In the genomic region with DNA sequence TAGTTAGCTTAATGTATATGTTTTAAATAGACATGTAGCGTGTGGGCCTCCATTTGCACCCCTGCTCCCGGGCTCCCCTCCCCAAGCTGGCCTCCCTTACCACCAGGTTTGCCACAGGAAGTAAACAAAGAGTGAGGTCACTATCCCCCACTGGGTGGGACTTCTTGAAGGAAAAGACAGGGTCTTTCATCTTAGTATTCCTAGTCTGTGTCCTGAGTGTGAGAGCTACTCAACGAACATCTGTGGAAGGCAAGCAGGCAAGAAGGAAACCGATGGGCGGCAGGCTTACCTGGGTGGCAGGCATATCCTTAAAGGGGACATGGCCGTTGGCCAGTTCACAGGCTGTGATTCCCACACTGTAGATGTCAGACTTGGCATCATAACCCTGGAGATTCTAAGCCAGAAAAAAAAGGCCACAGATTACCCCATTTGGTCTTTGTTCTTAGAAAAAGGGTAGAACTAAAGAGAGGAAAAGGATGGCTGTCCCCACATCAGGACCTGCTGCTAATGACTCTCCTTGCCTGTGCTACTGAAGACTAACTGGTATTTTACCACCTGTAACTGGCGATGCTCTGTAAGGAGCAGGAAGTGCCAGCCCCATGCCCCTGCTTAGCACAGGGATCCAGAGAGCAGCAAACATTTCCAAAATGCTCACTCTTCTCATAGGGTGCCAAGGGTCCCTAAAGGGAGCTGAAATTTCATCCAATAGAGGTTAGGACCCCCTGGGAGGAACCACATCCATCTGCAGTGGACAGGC, we compare ENCODE assay signal across 21 cellular contexts. TPM values are rescaled to one million over a fixed set of nuclear protein-coding genes. Genes with fewer than 3 reads are reported as not detected.
DNase-seq lines count a peak whose midpoint lies in the region; ATAC-seq and TF ChIP-seq lines count a peak whose summit lies in the region.
"Had no signal": no experiment of that assay in that cellular context is flagged by ENCODE, and none has a peak within 500 bp of the region (broad histone marks: within the 10 kb centered on the region; RNA-seq: fewer than 3 reads in every experiment).

No MANE protein-coding gene starts in this region.

- no peaks in the 10 kb centered on the region for H3K9me3 ChIP-seq in BLaER1 treated with 17β-estradiol and CSF1 and Interleukin-3, amounts not matched to agents 10 nM and 100 nM (replicated peaks in 1 of 11)
- H3K9me3 ChIP-seq in CD8-positive, alpha-beta T cell (ENCODE audit: low read length): no peaks in the 10 kb centered on the region
- H3K9me3 ChIP-seq: lower lobe of right lung, prostate gland, suprapubic skin had no signal

- H3K27me3 ChIP-seq in BLaER1 treated with 17β-estradiol and CSF1 and Interleukin-3, amounts not matched to agents 10 nM and 100 nM: no peaks in the 10 kb centered on the region
- no peaks in the 10 kb centered on the region for H3K27me3 ChIP-seq in CD8-positive, alpha-beta T cell (ENCODE audit: insufficient read depth, low read length)
- H3K27me3 ChIP-seq in brain microvascular endothelial cell (replicated peaks): no peaks in the 10 kb centered on the region
- H3K27me3 ChIP-seq: suprapubic skin had no signal

- POLR2A ChIA-PET in CD8-positive, alpha-beta T cell (lab: Charles Lee): interaction anchor here (0.6 to 15.8 kb wide), 19 partner anchors 8 to 440 kb away, joined by 3 to 649 read pairs (median 4); partner anchors contain the start of genes CCDC47, CYB561, DDX42 and ICAM2
- POLR2A ChIA-PET in activated CD8-positive, alpha-beta T cell treated with anti-CD3 and anti-CD28 coated beads, Interleukin-2, amount 10 ng/mL, durations not matched to agents 7 days and 5 days (lab: Charles Lee): interaction anchor here (0.9 to 11.2 kb wide), 5 partner anchors 11 to 122 kb away, joined by 3 to 150 read pairs (median 4); no protein-coding TSS in a partner anchor

- peak overlapping the region; percentile 94 for H3K27ac Mint-ChIP-seq in CD8-positive, alpha-beta T cell
- H3K27ac Mint-ChIP-seq in activated CD8-positive, alpha-beta T cell treated with anti-CD3 and anti-CD28 coated beads, Interleukin-2, amount 10 ng/mL, durations not matched to agents 7 days and 5 days: peak overlapping the region; percentile 83
- H3K27ac Mint-ChIP-seq in naive B cell: peak overlapping the region; percentile 18 to 89 (median 82)
- H3K27ac Mint-ChIP-seq: WTC11 had no signal

- H3K4me3 ChIP-seq in BLaER1 treated with 17β-estradiol and CSF1 and Interleukin-3, amounts not matched to agents 10 nM and 100 nM: no peak overlapping the region
- peak overlapping the region; percentile 42 for H3K4me3 ChIP-seq in CD8-positive, alpha-beta T cell (ENCODE audit: low read depth, low read length)
- no peak overlapping the region for H3K4me3 ChIP-seq in brain microvascular endothelial cell (ENCODE audit: low read depth, low read length)
- H3K4me3 ChIP-seq: lower lobe of right lung, prostate gland, suprapubic skin had no signal

- peak overlapping the region in 3 of 11 experiments; percentile 19 to 43 (median 23); a peak in 4 of 22 replicates for H3K27ac ChIP-seq in BLaER1 treated with 17β-estradiol and CSF1 and Interleukin-3, amounts not matched to agents 10 nM and 100 nM
- peak overlapping the region; percentile 67 for H3K27ac ChIP-seq in CD8-positive, alpha-beta T cell (ENCODE audit: low read depth, low read length)
- no peak overlapping the region for H3K27ac ChIP-seq in brain microvascular endothelial cell
- H3K27ac ChIP-seq: KMS-11, lower lobe of right lung, prostate gland, suprapubic skin had no signal

- H3K4me1 ChIP-seq in BLaER1 treated with 17β-estradiol and CSF1 and Interleukin-3, amounts not matched to agents 10 nM and 100 nM: peaks cover 51 to 57% (median 54%) of the 10 kb centered on the region in 10 experiments
- H3K4me1 ChIP-seq in CD8-positive, alpha-beta T cell (ENCODE audit: insufficient read depth, low read length): peaks cover 85% of the 10 kb centered on the region
- H3K4me1 ChIP-seq: prostate gland had no signal

- peak overlapping the region; percentile 35 to 87 (median 65) for H3K4me2 ChIP-seq in BLaER1 treated with 17β-estradiol and CSF1 and Interleukin-3, amounts not matched to agents 10 nM and 100 nM
- H3K4me2 ChIP-seq: KMS-11 had no signal

- H3K9me3 Mint-ChIP-seq in CD8-positive, alpha-beta T cell: no peaks in the 10 kb centered on the region
- no peaks in the 10 kb centered on the region for H3K9me3 Mint-ChIP-seq in activated CD8-positive, alpha-beta T cell treated with anti-CD3 and anti-CD28 coated beads, Interleukin-2, amount 10 ng/mL, durations not matched to agents 7 days and 5 days (ENCODE audit: insufficient read depth)
- no peaks in the 10 kb centered on the region for H3K9me3 Mint-ChIP-seq in naive B cell
- H3K9me3 Mint-ChIP-seq: WTC11 had no signal

- H3K27me3 Mint-ChIP-seq in CD8-positive, alpha-beta T cell (ENCODE audit: low read depth): no peaks in the 10 kb centered on the region
- H3K27me3 Mint-ChIP-seq in activated CD8-positive, alpha-beta T cell treated with anti-CD3 and anti-CD28 coated beads, Interleukin-2, amount 10 ng/mL, durations not matched to agents 7 days and 5 days (ENCODE audit: low read depth): no peaks in the 10 kb centered on the region
- no peaks in the 10 kb centered on the region for H3K27me3 Mint-ChIP-seq in naive B cell

- in situ Hi-C loops in brain microvascular endothelial cell (cut with HindIII; ENCODE audit: low pct_ligation_motif_present, low sequenced_read_pairs): no loop called here

- H3K36me3 Mint-ChIP-seq in CD8-positive, alpha-beta T cell: peaks cover 47% of the 10 kb centered on the region
- peaks cover 63% of the 10 kb centered on the region for H3K36me3 Mint-ChIP-seq in activated CD8-positive, alpha-beta T cell treated with anti-CD3 and anti-CD28 coated beads, Interleukin-2, amount 10 ng/mL, durations not matched to agents 7 days and 5 days (ENCODE audit: low read depth)
- peaks cover 0 to 8% of the 10 kb centered on the region in 2 donors for H3K36me3 Mint-ChIP-seq in naive B cell

- H3K36me3 ChIP-seq in BLaER1 treated with 17β-estradiol and CSF1 and Interleukin-3, amounts not matched to agents 10 nM and 100 nM: peaks cover 74 to 90% (median 83%) of the 10 kb centered on the region in 11 experiments
- H3K36me3 ChIP-seq in CD8-positive, alpha-beta T cell (ENCODE audit: insufficient read depth, low read length): no peaks in the 10 kb centered on the region
- peaks cover 31% of the 10 kb centered on the region for H3K36me3 ChIP-seq in brain microvascular endothelial cell (replicated peaks)
- H3K36me3 ChIP-seq: prostate gland had no signal

- peak; percentile 8 for ATAC-seq in CD8-positive, alpha-beta T cell
- ATAC-seq in activated CD8-positive, alpha-beta T cell treated with anti-CD3 and anti-CD28 coated beads, Interleukin-2, amount 10 ng/mL, durations not matched to agents 7 days and 5 days: no peak
- ATAC-seq in naive B cell (ENCODE audit: low read depth in 2 of 2): no peak
- no peak for ATAC-seq in GM21447 (IDR thresholded peaks at IDR 0.05; ENCODE audit: unreplicated experiment)
- ATAC-seq: lower lobe of right lung, WTC11 had no signal

- intact Hi-C loops in CD8-positive, alpha-beta T cell (cut with DNase I, micrococcal nuclease): no loop called here

- peak overlapping the region; percentile 78 for H3K4me3 Mint-ChIP-seq in CD8-positive, alpha-beta T cell
- H3K4me3 Mint-ChIP-seq in activated CD8-positive, alpha-beta T cell treated with anti-CD3 and anti-CD28 coated beads, Interleukin-2, amount 10 ng/mL, durations not matched to agents 7 days and 5 days: peak overlapping the region; percentile 52
- peak overlapping the region in 4 of 8 donors; percentile 39 to 68 (median 62) for H3K4me3 Mint-ChIP-seq in naive B cell
- H3K4me3 Mint-ChIP-seq: WTC11 had no signal

- peaks cover 88% of the 10 kb centered on the region for H3K4me1 Mint-ChIP-seq in CD8-positive, alpha-beta T cell (ENCODE audit: low read depth)
- H3K4me1 Mint-ChIP-seq in activated CD8-positive, alpha-beta T cell treated with anti-CD3 and anti-CD28 coated beads, Interleukin-2, amount 10 ng/mL, durations not matched to agents 7 days and 5 days (ENCODE audit: low read depth): peaks cover 84% of the 10 kb centered on the region
- peaks cover 53 to 80% (median 73%) of the 10 kb centered on the region in 3 donors for H3K4me1 Mint-ChIP-seq in naive B cell

- peak overlapping the region in 3 of 11 experiments; percentile 25 to 57 (median 41); a peak in 2 of 22 replicates for H3K9ac ChIP-seq in BLaER1 treated with 17β-estradiol and CSF1 and Interleukin-3, amounts not matched to agents 10 nM and 100 nM
- H3K9ac ChIP-seq: KMS-11 had no signal

- TF ChIP-seq CTCF in CD8-positive, alpha-beta T cell (IDR thresholded peaks at IDR 0.05): no peak
- no peak for TF ChIP-seq CTCF in brain microvascular endothelial cell (IDR thresholded peaks at IDR 0.05; ENCODE audit: low read depth, low read length, missing control alignments)

- DNase-seq in CD8-positive, alpha-beta T cell: peak in 3 of 7 experiments; percentile 30 to 51 (median 43)
- no peak for DNase-seq in activated CD8-positive, alpha-beta T cell treated with anti-CD3 and anti-CD28 coated beads, Interleukin-2, amount 10 ng/mL, durations not matched to agents 7 days and 5 days
- DNase-seq in naive B cell (no peak), brain microvascular endothelial cell (no peak), NCI-H526 (lab: John Stamatoyannopoulos, UW) (no peak), GF-D8 (lab: John Stamatoyannopoulos, UW) (no peak)
- DNase-seq: AML-193; amygdala; cerebellar nuclear complex; lower lobe of right lung; NCI-H1048; NCI-H2029 treated with DMSO at 0.1 percent for 48 hours; NCI-H510A treated with DMSO at 0.1 percent for 48 hours; SHP77; stimulated activated CD4-positive, alpha-beta T cell treated with anti-CD3 and anti-CD28 coated beads, Interleukin-4, amount 100 ng/mL, for 24 hours had no signal

- CTCF ChIA-PET in CD8-positive, alpha-beta T cell (lab: Charles Lee): interaction anchor here (0.6 to 10.3 kb wide), 5 partner anchors 14 to 281 kb away, joined by 3 to 233 read pairs (median 4); partner anchors contain the start of gene STRADA
- CTCF ChIA-PET in activated CD8-positive, alpha-beta T cell treated with anti-CD3 and anti-CD28 coated beads, Interleukin-2, amount 10 ng/mL, durations not matched to agents 7 days and 5 days (lab: Charles Lee): interaction anchor here (1.0 to 7.3 kb wide), 5 partner anchors 11 to 128 kb away, joined by 3 to 85 read pairs (median 3); partner anchors contain the start of gene MAP3K3

- peaks cover 0 to 54% (median 40%) of the 10 kb centered on the region in 11 experiments; a peak in 19 of 22 replicates for H4K20me1 ChIP-seq in BLaER1 treated with 17β-estradiol and CSF1 and Interleukin-3, amounts not matched to agents 10 nM and 100 nM

RNA-seq across cellular contexts. Expression of gene LIMD2, which starts 6.6 kb away (rescaled TPM):
- total RNA-seq in CD8-positive, alpha-beta T cell: 100 to 1,000 TPM; 828 to 849 TPM
- 100 to 1,000 TPM; 308 to 309 TPM for total RNA-seq in activated CD8-positive, alpha-beta T cell treated with anti-CD3 and anti-CD28 coated beads, Interleukin-2, amount 10 ng/mL, durations not matched to agents 7 days and 5 days
- polyA plus RNA-seq in naive B cell (ENCODE audit: low read depth in 6 of 6): 100 to 1,000 TPM; 557 to 994 (median 667) TPM

RNA-seq across cellular contexts. Expression of gene STRADA, which starts 35.1 kb away (rescaled TPM):
- total RNA-seq in CD8-positive, alpha-beta T cell: 10 to 100 TPM; 54.7 to 63.6 TPM
- total RNA-seq in activated CD8-positive, alpha-beta T cell treated with anti-CD3 and anti-CD28 coated beads, Interleukin-2, amount 10 ng/mL, durations not matched to agents 7 days and 5 days: 10 to 100 TPM; 46.0 to 49.9 TPM
- polyA plus RNA-seq in naive B cell (ENCODE audit: low read depth in 6 of 6): 10 to 100 TPM; 21.1 to 33.2 (median 26.3) TPM
